ENCODE assay signal across 19 cellular contexts in genomic region chr6:25404094-25404493, GRCh38.
DNase-seq lines count a peak whose midpoint lies in the region; ATAC-seq and TF ChIP-seq lines count a peak whose summit lies in the region.
"Had no signal": no experiment of that assay in that cellular context is flagged by ENCODE, and none has a peak within 500 bp of the region (broad histone marks: within the 10 kb centered on the region; RNA-seq: fewer than 3 reads in every experiment).

No MANE protein-coding gene starts in this region.

- H3K27me3 ChIP-seq in OCI-LY1 (ENCODE audit: insufficient read depth, low read length) = no peaks in the 10 kb centered on the region
- H3K27me3 ChIP-seq in testis = no peaks in the 10 kb centered on the region
- H3K27me3 ChIP-seq: esophagus muscularis mucosa had no signal

- TF ChIP-seq POLR2A in testis (IDR thresholded peaks at IDR 0.05) = no peak

- no peaks in the 10 kb centered on the region for H3K9me2 ChIP-seq in OCI-LY1 (ENCODE audit: low read depth, low read length)

- no peaks in the 10 kb centered on the region for H3K36me3 Mint-ChIP-seq in stimulated activated naive CD8-positive, alpha-beta T cell treated with anti-CD3 and anti-CD28 coated beads, Interleukin-15, Interleukin-2, amounts not matched to agents 100 ng/mL and 50 ng/mL, for 24 hours (ENCODE audit: low read depth)
- peaks cover 2% of the 10 kb centered on the region for H3K36me3 Mint-ChIP-seq in T-helper 17 cell (ENCODE audit: low read depth)
- H3K36me3 Mint-ChIP-seq: brain, natural killer cell, T-cell had no signal

- TF ChIP-seq CTCF in OCI-LY1 (IDR thresholded peaks at IDR 0.05; ENCODE audit: low read length) (no peak), testis (IDR thresholded peaks at IDR 0.05) (no peak), omental fat pad (IDR thresholded peaks at IDR 0.05) (no peak)

- no peak overlapping the region for H3K4me3 Mint-ChIP-seq in stimulated activated naive CD8-positive, alpha-beta T cell treated with anti-CD3 and anti-CD28 coated beads, Interleukin-15, Interleukin-2, amounts not matched to agents 100 ng/mL and 50 ng/mL, for 24 hours
- no peak overlapping the region for H3K4me3 Mint-ChIP-seq in T-helper 17 cell
- H3K4me3 Mint-ChIP-seq: activated CD8-positive, alpha-beta memory T cell treated with anti-CD3 and anti-CD28 coated beads, Interleukin-2, amount 10 ng/mL, durations not matched to agents 7 days and 5 days; T-cell had no signal

- H4K20me1 ChIP-seq in OCI-LY1 (ENCODE audit: insufficient read depth, low read length) = no peaks in the 10 kb centered on the region

- H3K4me1 ChIP-seq in OCI-LY1 (ENCODE audit: insufficient read depth, low read length, severe bottlenecking) (peaks cover 98% of the 10 kb centered on the region), testis (peaks cover 8% of the 10 kb centered on the region)
- H3K4me1 ChIP-seq: psoas muscle had no signal

- H3K9me3 ChIP-seq in OCI-LY1 (ENCODE audit: low read length) (no peaks in the 10 kb centered on the region), T-helper 17 cell (ENCODE audit: control insufficient read depth, low read length, poor library complexity, severe bottlenecking) (no peaks in the 10 kb centered on the region), testis (no peaks in the 10 kb centered on the region)
- H3K9me3 ChIP-seq: esophagus muscularis mucosa, lower lobe of right lung, psoas muscle had no signal

- 0 out of 2 replicates have a peak, but pooled peaks cover 3% of the 10 kb centered on the region for H3K79me2 ChIP-seq in OCI-LY1 (ENCODE audit: insufficient read depth, low read length)

- ATAC-seq in stimulated activated naive CD8-positive, alpha-beta T cell treated with anti-CD3 and anti-CD28 coated beads, Interleukin-15, Interleukin-2, amounts not matched to agents 100 U/mL and 50 U/mL, for 24 hours = no peak
- ATAC-seq in T-helper 17 cell = no peak
- no peak for ATAC-seq in omental fat pad (ENCODE audit: low FRiP score)
- ATAC-seq: psoas muscle had no signal

- no peak for DNase-seq in stimulated activated naive CD8-positive, alpha-beta T cell treated with anti-CD3 and anti-CD28 coated beads, Interleukin-15, Interleukin-2, amounts not matched to agents 100 U/mL and 50 U/mL, for 24 hours
- DNase-seq in medulla oblongata (ENCODE audit: extremely low spot score) (peak; percentile 25), T-helper 17 cell (no peak), testis (no peak), omental fat pad (ENCODE audit: low spot score) (no peak)
- DNase-seq in stimulated activated CD4-positive, alpha-beta T cell treated with anti-CD3 and anti-CD28 coated beads, Interleukin-2, amount 100 ng/mL, for 48 hours = no peak
- DNase-seq: IMR-90, lower lobe of right lung, NCI-H1092 treated with DMSO at 0.1 percent for 48 hours, NCI-H2171, psoas muscle had no signal

- no peaks in the 10 kb centered on the region for H3K27me3 Mint-ChIP-seq in stimulated activated naive CD8-positive, alpha-beta T cell treated with anti-CD3 and anti-CD28 coated beads, Interleukin-15, Interleukin-2, amounts not matched to agents 100 ng/mL and 50 ng/mL, for 24 hours
- no peaks in the 10 kb centered on the region for H3K27me3 Mint-ChIP-seq in T-helper 17 cell
- H3K27me3 Mint-ChIP-seq: activated CD8-positive, alpha-beta memory T cell treated with anti-CD3 and anti-CD28 coated beads, Interleukin-2, amount 10 ng/mL, durations not matched to agents 7 days and 5 days; brain; T-cell had no signal

- no peak overlapping the region for H2AFZ ChIP-seq in OCI-LY1 (ENCODE audit: low read length)

- H3K9ac ChIP-seq in OCI-LY1 (ENCODE audit: low read length) = peak overlapping the region; percentile 65

- peak overlapping the region; percentile 90 for H3K4me2 ChIP-seq in OCI-LY1 (ENCODE audit: low read length)

- H3K36me3 ChIP-seq in OCI-LY1 (ENCODE audit: insufficient read depth, low read length) (no peaks in the 10 kb centered on the region), testis (ENCODE audit: low read depth, missing control alignments) (no peaks in the 10 kb centered on the region)
- H3K36me3 ChIP-seq: esophagus muscularis mucosa, lower lobe of right lung had no signal

- no peaks in the 10 kb centered on the region for H3K9me3 Mint-ChIP-seq in stimulated activated naive CD8-positive, alpha-beta T cell treated with anti-CD3 and anti-CD28 coated beads, Interleukin-15, Interleukin-2, amounts not matched to agents 100 ng/mL and 50 ng/mL, for 24 hours
- H3K9me3 Mint-ChIP-seq: brain, natural killer cell, T-cell had no signal

- peak overlapping the region; percentile 76 for H3K27ac Mint-ChIP-seq in stimulated activated naive CD8-positive, alpha-beta T cell treated with anti-CD3 and anti-CD28 coated beads, Interleukin-15, Interleukin-2, amounts not matched to agents 100 ng/mL and 50 ng/mL, for 24 hours
- no peak overlapping the region for H3K27ac Mint-ChIP-seq in T-helper 17 cell
- H3K27ac Mint-ChIP-seq: activated CD8-positive, alpha-beta memory T cell treated with anti-CD3 and anti-CD28 coated beads, Interleukin-2, amount 10 ng/mL, durations not matched to agents 7 days and 5 days; natural killer cell; T-cell had no signal

- H3F3A ChIP-seq in OCI-LY1 (ENCODE audit: insufficient read depth, low read length) = peaks cover 8% of the 10 kb centered on the region

- H3K4me3 ChIP-seq in OCI-LY1 (ENCODE audit: low read depth, low read length, poor library complexity, severe bottlenecking) = peak overlapping the region; percentile 52
- no peak overlapping the region for H3K4me3 ChIP-seq in testis
- H3K4me3 ChIP-seq: lower lobe of right lung, psoas muscle had no signal

- no peaks in the 10 kb centered on the region for H3K4me1 Mint-ChIP-seq in stimulated activated naive CD8-positive, alpha-beta T cell treated with anti-CD3 and anti-CD28 coated beads, Interleukin-15, Interleukin-2, amounts not matched to agents 100 ng/mL and 50 ng/mL, for 24 hours (ENCODE audit: low read depth)
- H3K4me1 Mint-ChIP-seq in T-helper 17 cell = peaks cover 5% of the 10 kb centered on the region
- H3K4me1 Mint-ChIP-seq: natural killer cell had no signal

- H3K27ac ChIP-seq in OCI-LY1 (ENCODE audit: low read depth, low read length, poor library complexity, severe bottlenecking) (peak overlapping the region; percentile 99), testis (no peak overlapping the region)
- H3K27ac ChIP-seq: esophagus muscularis mucosa, psoas muscle, RWPE1 had no signal

- WGBS in testis, 2 donors = 88 to 93% methylated on average over 3 of the region's 3 CpGs

- intact Hi-C loops in testis (cut with DNase I; ENCODE audit: low total_unique reads) = no loop called here
